Comparison of ENCODE assay signal across 21 cellular contexts in the genomic region with DNA sequence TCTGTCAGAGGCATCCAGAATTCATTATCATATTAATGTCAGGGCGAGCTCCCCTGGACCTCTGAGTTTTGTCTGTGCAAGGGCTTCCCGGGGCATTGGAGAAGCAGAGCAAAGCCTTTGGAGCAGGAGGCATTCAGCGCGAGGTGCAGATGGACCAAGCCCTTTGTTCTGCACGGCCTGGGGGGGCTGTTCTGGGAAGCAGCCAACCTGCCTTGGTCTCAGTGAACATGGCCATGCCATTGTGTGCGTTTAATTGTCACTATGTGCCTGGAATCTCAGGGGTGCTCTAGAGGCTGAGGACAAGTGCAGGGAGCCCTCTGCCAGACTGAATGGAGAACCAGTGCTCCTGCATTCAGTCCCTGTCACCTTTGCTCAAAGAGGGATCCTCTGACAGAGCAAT.
"Had no signal": no experiment of that assay in that cellular context is flagged by ENCODE, and none has a peak within 500 bp of the region (broad histone marks: within the 10 kb centered on the region; RNA-seq: fewer than 3 reads in every experiment).

No MANE protein-coding gene starts in this region.

- H3K9me3 ChIP-seq: esophagus squamous epithelium, gastrocnemius medialis, lower lobe of right lung had no signal

- H3K27ac ChIP-seq: coronary artery, dorsolateral prefrontal cortex, esophagus squamous epithelium, gastrocnemius medialis, heart right ventricle, lower lobe of right lung had no signal

- DNase-seq: dermis blood vessel endothelial cell; dorsolateral prefrontal cortex; effector CD4-positive, alpha-beta T cell; effector memory CD4-positive, alpha-beta T cell; esophagus squamous epithelium; foreskin fibroblast; foreskin melanocyte; gastrocnemius medialis; glutamatergic neuron; head of caudate nucleus; heart right ventricle; hippocampal formation; kidney; kidney glomerular epithelial cell; left colon; left ventricle myocardium superior; lower lobe of right lung; mesenchymal stem cell; mucosa of descending colon; naive B cell had no signal

- H3K4me3 ChIP-seq: coronary artery, dorsolateral prefrontal cortex, esophagus squamous epithelium, gastrocnemius medialis, heart right ventricle, lower lobe of right lung, mucosa of descending colon had no signal

- H3K4me1 ChIP-seq: esophagus squamous epithelium, gastrocnemius medialis, heart right ventricle, lower lobe of right lung had no signal

- H3K36me3 ChIP-seq: esophagus squamous epithelium, gastrocnemius medialis, heart right ventricle, lower lobe of right lung had no signal

- H3K27me3 ChIP-seq: esophagus squamous epithelium, gastrocnemius medialis, heart right ventricle had no signal
